ENCODE assay signal across 13 cellular contexts in genomic region chr17:80153004-80153403, GRCh38.
DNase-seq lines count a peak whose midpoint lies in the region; ATAC-seq lines count a peak whose summit lies in the region.
"Had no signal": no experiment of that assay in that cellular context is flagged by ENCODE, and none has a peak within 500 bp of the region (broad histone marks: within the 10 kb centered on the region; RNA-seq: fewer than 3 reads in every experiment).

No MANE protein-coding gene starts in this region.

- peak; percentile 69 for ATAC-seq in HG02759 (IDR thresholded peaks at IDR 0.05; ENCODE audit: unreplicated experiment)
- peak; percentile 94 for ATAC-seq in stimulated activated memory B cell treated with anti-CD40 and anti-IgM and Interleukin-4, amounts not matched to agents 10 μg/mL and 1 μg/mL and 100 μg/mL, for 72 hours
- ATAC-seq in GM18517 (IDR thresholded peaks at IDR 0.05; ENCODE audit: unreplicated experiment): no peak
- no peak for ATAC-seq in GM18511 (IDR thresholded peaks at IDR 0.05; ENCODE audit: unreplicated experiment)

- H3K4me3 Mint-ChIP-seq in stimulated activated memory B cell treated with anti-CD40 and anti-IgM and Interleukin-4, amounts not matched to agents 10 μg/mL and 1 μg/mL and 100 μg/mL, for 72 hours: peak overlapping the region; percentile 26
- H3K4me3 Mint-ChIP-seq: activated CD8-positive, alpha-beta T cell treated with anti-CD3 and anti-CD28 coated beads for 36 hours had no signal

- no peaks in the 10 kb centered on the region for H3K27me3 Mint-ChIP-seq in stimulated activated memory B cell treated with anti-CD40 and anti-IgM and Interleukin-4, amounts not matched to agents 10 μg/mL and 1 μg/mL and 100 μg/mL, for 72 hours
- H3K27me3 Mint-ChIP-seq: activated CD8-positive, alpha-beta T cell treated with anti-CD3 and anti-CD28 coated beads for 36 hours; CD8-positive, alpha-beta memory T cell had no signal

- peaks cover 4% of the 10 kb centered on the region for H3K36me3 Mint-ChIP-seq in stimulated activated memory B cell treated with anti-CD40 and anti-IgM and Interleukin-4, amounts not matched to agents 10 μg/mL and 1 μg/mL and 100 μg/mL, for 72 hours

- H3K4me1 Mint-ChIP-seq in stimulated activated memory B cell treated with anti-CD40 and anti-IgM and Interleukin-4, amounts not matched to agents 10 μg/mL and 1 μg/mL and 100 μg/mL, for 72 hours: peaks cover 33% of the 10 kb centered on the region

- peak; percentile 23 for DNase-seq in NCI-H2171 treated with DMSO at 0.1 percent for 48 hours (lab: John Stamatoyannopoulos, UW)
- no peak for DNase-seq in NCI-H2171 (lab: John Stamatoyannopoulos, UW)
- DNase-seq in NCI-H524 treated with DMSO at 0.1 percent for 48 hours (lab: John Stamatoyannopoulos, UW): peak; percentile 7
- DNase-seq in AML-193 (lab: John Stamatoyannopoulos, UW): no peak
- DNase-seq: activated CD8-positive, alpha-beta T cell treated with anti-CD3 and anti-CD28 coated beads for 36 hours; activated gamma-delta T cell; CD8-positive, alpha-beta memory T cell; GOT3; NCI-H2081 had no signal

- H3K9me3 Mint-ChIP-seq in stimulated activated memory B cell treated with anti-CD40 and anti-IgM and Interleukin-4, amounts not matched to agents 10 μg/mL and 1 μg/mL and 100 μg/mL, for 72 hours: peaks cover 8% of the 10 kb centered on the region

- peak overlapping the region; percentile 84 for H3K27ac Mint-ChIP-seq in stimulated activated memory B cell treated with anti-CD40 and anti-IgM and Interleukin-4, amounts not matched to agents 10 μg/mL and 1 μg/mL and 100 μg/mL, for 72 hours
- H3K27ac Mint-ChIP-seq: activated CD8-positive, alpha-beta T cell treated with anti-CD3 and anti-CD28 coated beads for 36 hours had no signal

Comparison
In these comparisons a context has a peak if more than half of its experiments do, and no peak if none do; other contexts are left out.
1. DNase-seq: peak in NCI-H2171 treated with DMSO at 0.1 percent for 48 hours (single experiment) and NCI-H524 treated with DMSO at 0.1 percent for 48 hours (single experiment); none in NCI-H2171 (single experiment) and AML-193 (0 of 2).
2. ATAC-seq: peak in HG02759 (single experiment) and stimulated activated memory B cell treated with anti-CD40 and anti-IgM and Interleukin-4, amounts not matched to agents 10 μg/mL and 1 μg/mL and 100 μg/mL, for 72 hours (single experiment); none in GM18517 (single experiment) and GM18511 (single experiment).